ENCODE assay signal across 8 cellular contexts in genomic region chr11:32829157-32829679, GRCh38. TPM values are rescaled to one million over a fixed set of nuclear protein-coding genes. Genes with fewer than 3 reads are reported as not detected.
DNase-seq lines count a peak whose midpoint lies in the region; ATAC-seq, FAIRE-seq and TF ChIP-seq lines count a peak whose summit lies in the region.

No MANE protein-coding gene starts in this region.

- H4K20me1 ChIP-seq in endothelial cell of umbilical vein (replicated peaks; ENCODE audit: control insufficient read depth, extremely low read depth, insufficient read depth, low read length) = no peaks in the 10 kb centered on the region

- no peak for TF ChIP-seq POLR2A in endothelial cell of umbilical vein (IDR thresholded peaks at IDR 0.05; ENCODE audit: low read depth, low read length)

- peak overlapping the region; percentile 89 for H3K4me2 ChIP-seq in endothelial cell of umbilical vein (ENCODE audit: insufficient read depth, low read length)

- TF ChIP-seq CTCF in endothelial cell of umbilical vein (IDR thresholded peaks at IDR 0.05; ENCODE audit: extremely low read depth in 1 of 2, insufficient read depth in 1 of 2, low read depth in 1 of 2, low read length in 2 of 2) (no peak), neural crest cell (conservative IDR thresholded peaks at IDR 0.05) (no peak)

- peak overlapping the region; percentile 40 for H3K9ac ChIP-seq in endothelial cell of umbilical vein (replicated peaks; ENCODE audit: extremely low read depth, insufficient read depth, low read length)

- H3K4me3 ChIP-seq in endothelial cell of umbilical vein (replicated peaks in 1 of 3; ENCODE audit: insufficient read depth in 1 of 3, low read depth in 1 of 3, low read length in 3 of 3) = peak overlapping the region; percentile 25 to 78 (median 70)

- dilution Hi-C loops in endothelial cell of umbilical vein (cut with MboI; ENCODE audit: extremely low pct_ligation_motif_present, low sequenced_read_pairs) = no loop called here

- peak overlapping the region; percentile 91 for H3K27ac Mint-ChIP-seq in activated T-cell treated with anti-CD3 and anti-CD28 coated beads, Interleukin-2, amount 50 U/mL, for 24 hours
- no peak overlapping the region for H3K27ac Mint-ChIP-seq in neural crest cell (ENCODE audit: unreplicated experiment)

- CTCF ChIA-PET in endothelial cell of umbilical vein (lab: Charles Lee) = interaction anchor here (0.6 to 0.7 kb wide), 2 partner anchors 10 to 1519 kb away, joined by 3 read pairs; no protein-coding TSS in a partner anchor

- FAIRE-seq in endothelial cell of umbilical vein (lab: Jason Lieb, UNC) = no peak

- H3K79me2 ChIP-seq in endothelial cell of umbilical vein (ENCODE audit: control insufficient read depth, insufficient read depth, low read length) = no peaks in the 10 kb centered on the region

- H3K27me3 Mint-ChIP-seq in activated T-cell treated with anti-CD3 and anti-CD28 coated beads, Interleukin-2, amount 50 U/mL, for 24 hours = peaks cover 41% of the 10 kb centered on the region
- peaks cover 70% of the 10 kb centered on the region for H3K27me3 Mint-ChIP-seq in neural crest cell (ENCODE audit: low read depth)

- peak overlapping the region; percentile 92 for H2AFZ ChIP-seq in endothelial cell of umbilical vein (ENCODE audit: low read depth, low read length)

- no TSS peak for BruUV-seq in endothelial cell of umbilical vein (replicated peaks; lab: Mats Ljungman, UMichigan)

- H3K36me3 ChIP-seq in endothelial cell of umbilical vein (ENCODE audit: control insufficient read depth in 2 of 2, extremely low read depth in 1 of 2, insufficient read depth in 2 of 2, low read length in 2 of 2) = no peaks in the 10 kb centered on the region

- intact Hi-C loops in endothelial cell of umbilical vein (cut with micrococcal nuclease) = no loop called here

- POLR2A ChIA-PET in endothelial cell of umbilical vein (lab: Charles Lee) = no interaction called here

- H3K9me3 ChIP-seq in endothelial cell of umbilical vein (replicated peaks; ENCODE audit: control insufficient read depth, insufficient read depth, low read length) = no peaks in the 10 kb centered on the region

- H3K36me3 Mint-ChIP-seq in activated T-cell treated with anti-CD3 and anti-CD28 coated beads, Interleukin-2, amount 50 U/mL, for 24 hours (ENCODE audit: low read depth) = no peaks in the 10 kb centered on the region
- no peaks in the 10 kb centered on the region for H3K36me3 Mint-ChIP-seq in neural crest cell (ENCODE audit: low read depth)

- peak; percentile 37 for ATAC-seq in HG02623 (IDR thresholded peaks at IDR 0.05; ENCODE audit: unreplicated experiment)

- no peak for DNase-seq in activated T-cell treated with anti-CD3 and anti-CD28 coated beads, Interleukin-2, amount 50 U/mL, for 24 hours
- DNase-seq in activated T-cell treated with anti-CD3 and anti-CD28 coated beads for 4 hours = no peak
- peak; percentile 84 for DNase-seq in OCI-M1 (lab: John Stamatoyannopoulos, UW)
- DNase-seq in endothelial cell of umbilical vein (ENCODE audit: low read depth, low spot score) = peak; percentile 31
- DNase-seq in neural crest cell (ENCODE audit: low read depth, low spot score) = no peak
- no peak for DNase-seq in NCI-H1092 (lab: John Stamatoyannopoulos, UW)
- no peak for DNase-seq in putamen (ENCODE audit: low spot score)

- peaks cover 15% of the 10 kb centered on the region for H3K4me1 Mint-ChIP-seq in activated T-cell treated with anti-CD3 and anti-CD28 coated beads, Interleukin-2, amount 50 U/mL, for 24 hours (ENCODE audit: low read depth)
- H3K4me1 Mint-ChIP-seq in neural crest cell = peaks cover 6% of the 10 kb centered on the region

- peaks cover 8% of the 10 kb centered on the region for H3K4me1 ChIP-seq in endothelial cell of umbilical vein (ENCODE audit: control insufficient read depth, extremely low read depth, insufficient read depth, low read length)

- peak overlapping the region; percentile 88 for H3K4me3 Mint-ChIP-seq in activated T-cell treated with anti-CD3 and anti-CD28 coated beads, Interleukin-2, amount 50 U/mL, for 24 hours
- H3K4me3 Mint-ChIP-seq in neural crest cell = peak overlapping the region; percentile 87

- no peak overlapping the region for H3K27ac ChIP-seq in endothelial cell of umbilical vein (ENCODE audit: insufficient read depth, low read depth, low read length)

- H3K9me3 Mint-ChIP-seq in activated T-cell treated with anti-CD3 and anti-CD28 coated beads, Interleukin-2, amount 50 U/mL, for 24 hours = no peaks in the 10 kb centered on the region
- no peaks in the 10 kb centered on the region for H3K9me3 Mint-ChIP-seq in neural crest cell

- no peaks in the 10 kb centered on the region for H3K9me1 ChIP-seq in endothelial cell of umbilical vein (replicated peaks; ENCODE audit: control insufficient read depth, extremely low read depth, insufficient read depth, low read length)

- peaks cover 24 to 35% of the 10 kb centered on the region in 2 experiments for H3K27me3 ChIP-seq in endothelial cell of umbilical vein (ENCODE audit: control insufficient read depth in 2 of 2, insufficient read depth in 2 of 2, low read length in 2 of 2)

TF ChIP-seq in endothelial cell of umbilical vein, 7 proteins besides CTCF, POLR2A, EP300 and RAD21:
- TF ChIP-seq MYC (IDR thresholded peaks at IDR 0.05; ENCODE audit: low read depth, low read length) (no peak), POLR2AphosphoS5 (IDR thresholded peaks at IDR 0.05; ENCODE audit: insufficient read depth, low read depth, low read length) (no peak)

RNA-seq across cellular contexts. Expression of gene PRRG4, which starts 0.5 kb away (rescaled TPM):
- total RNA-seq in endothelial cell of umbilical vein = 0.09 TPM in 1 of 2 replicates, not detected in the other
- not detected in 2 replicates for polyA plus RNA-seq in endothelial cell of umbilical vein
- polyA plus RNA-seq in endothelial cell of umbilical vein (2011; cell fraction: cytosol; rRNA removed) = 0.01 TPM in 1 of 2 replicates, not detected in the other
- polyA plus RNA-seq in endothelial cell of umbilical vein (2011; cell fraction: nucleus; rRNA removed) = not detected in 2 replicates
- 0.05 TPM in 1 of 2 replicates, not detected in the other for polyA plus RNA-seq in endothelial cell of umbilical vein (2012)
- not detected in 2 replicates for polyA minus RNA-seq in endothelial cell of umbilical vein
- 7.1 TPM for polyA minus RNA-seq in endothelial cell of umbilical vein (2011; cell fraction: cytosol; rRNA and poly(A)+ RNA removed)
- not detected in 2 replicates for polyA minus RNA-seq in endothelial cell of umbilical vein (2011; cell fraction: nucleus; rRNA and poly(A)+ RNA removed)
- not detected in 2 replicates for total RNA-seq in neural crest cell

RNA-seq across cellular contexts. Expression of gene CCDC73, which starts 34.8 kb away (rescaled TPM):
- total RNA-seq in endothelial cell of umbilical vein (not detected in 2 replicates), neural crest cell (not detected in 2 replicates)
- not detected in 2 replicates for polyA plus RNA-seq in endothelial cell of umbilical vein
- not detected in 2 replicates for polyA plus RNA-seq in endothelial cell of umbilical vein (2011; cell fraction: cytosol; rRNA removed)
- polyA plus RNA-seq in endothelial cell of umbilical vein (2011; cell fraction: nucleus; rRNA removed) = not detected in 2 replicates
- 0.12 TPM in 1 of 2 replicates, not detected in the other for polyA plus RNA-seq in endothelial cell of umbilical vein (2012)
- not detected in 2 replicates for polyA minus RNA-seq in endothelial cell of umbilical vein
- not detected for polyA minus RNA-seq in endothelial cell of umbilical vein (2011; cell fraction: cytosol; rRNA and poly(A)+ RNA removed)
- polyA minus RNA-seq in endothelial cell of umbilical vein (2011; cell fraction: nucleus; rRNA and poly(A)+ RNA removed) = not detected in 2 replicates

Comparison
In these comparisons a context has a peak if more than half of its experiments do, and no peak if none do; other contexts are left out.
1. DNase-seq: peak in OCI-M1 (single experiment) and endothelial cell of umbilical vein (single experiment); none in activated T-cell treated with anti-CD3 and anti-CD28 coated beads, Interleukin-2, amount 50 U/mL, for 24 hours (single experiment), activated T-cell treated with anti-CD3 and anti-CD28 coated beads for 4 hours (single experiment), neural crest cell (single experiment), NCI-H1092 (single experiment) and putamen (single experiment).